In the genomic region with DNA sequence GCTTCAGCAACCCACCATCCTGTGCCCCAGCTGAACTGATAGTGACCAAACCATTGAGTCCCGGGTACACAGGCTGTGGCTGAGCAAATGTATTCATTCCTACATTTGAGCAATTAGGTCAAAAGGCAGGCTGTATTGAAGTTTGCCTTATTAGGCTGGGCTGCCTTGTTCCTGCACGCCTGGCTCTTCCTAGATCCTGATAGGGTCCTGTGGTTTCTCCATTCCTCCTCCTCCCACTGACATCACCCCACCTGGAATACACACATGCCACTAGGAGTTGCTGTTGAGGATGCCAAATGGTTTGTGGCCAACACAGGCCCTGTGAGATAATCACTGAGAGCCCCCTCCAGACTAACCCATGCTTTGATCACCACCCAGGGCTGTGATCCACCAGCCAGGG, we compare ENCODE assay signal across 19 cellular contexts.
"Had no signal": no experiment of that assay in that cellular context is flagged by ENCODE, and none has a peak within 500 bp of the region (broad histone marks: within the 10 kb centered on the region; RNA-seq: fewer than 3 reads in every experiment).

No MANE protein-coding gene starts in this region.

- ATAC-seq: SK-N-SH treated with all-trans-retinoic acid at 6 μM for 48 hours had no signal

- DNase-seq: KBM-7, MG63, NCI-H1092, NCI-H1105 treated with DMSO at 0.1 percent for 48 hours, NCI-H1417 treated with DMSO at 0.1 percent for 48 hours, NCI-H146, NCI-H1694 treated with DMSO at 0.1 percent for 48 hours, NCI-H1930, NCI-H2081, NCI-H2107, NCI-H2227 treated with DMSO at 0.1 percent for 48 hours, NCI-H510A, NCI-H524 treated with DMSO at 0.1 percent for 48 hours, NCI-H69, NCI-H774, RPMI8226, SHP77 had no signal

- H3K36me3 ChIP-seq: MG63 had no signal

- FAIRE-seq: RCC 7860 had no signal

- H3K4me3 ChIP-seq: MG63 had no signal

- H3K27me3 ChIP-seq: MG63 had no signal

- H3K9me3 ChIP-seq: MG63 had no signal
